In the genomic region with DNA sequence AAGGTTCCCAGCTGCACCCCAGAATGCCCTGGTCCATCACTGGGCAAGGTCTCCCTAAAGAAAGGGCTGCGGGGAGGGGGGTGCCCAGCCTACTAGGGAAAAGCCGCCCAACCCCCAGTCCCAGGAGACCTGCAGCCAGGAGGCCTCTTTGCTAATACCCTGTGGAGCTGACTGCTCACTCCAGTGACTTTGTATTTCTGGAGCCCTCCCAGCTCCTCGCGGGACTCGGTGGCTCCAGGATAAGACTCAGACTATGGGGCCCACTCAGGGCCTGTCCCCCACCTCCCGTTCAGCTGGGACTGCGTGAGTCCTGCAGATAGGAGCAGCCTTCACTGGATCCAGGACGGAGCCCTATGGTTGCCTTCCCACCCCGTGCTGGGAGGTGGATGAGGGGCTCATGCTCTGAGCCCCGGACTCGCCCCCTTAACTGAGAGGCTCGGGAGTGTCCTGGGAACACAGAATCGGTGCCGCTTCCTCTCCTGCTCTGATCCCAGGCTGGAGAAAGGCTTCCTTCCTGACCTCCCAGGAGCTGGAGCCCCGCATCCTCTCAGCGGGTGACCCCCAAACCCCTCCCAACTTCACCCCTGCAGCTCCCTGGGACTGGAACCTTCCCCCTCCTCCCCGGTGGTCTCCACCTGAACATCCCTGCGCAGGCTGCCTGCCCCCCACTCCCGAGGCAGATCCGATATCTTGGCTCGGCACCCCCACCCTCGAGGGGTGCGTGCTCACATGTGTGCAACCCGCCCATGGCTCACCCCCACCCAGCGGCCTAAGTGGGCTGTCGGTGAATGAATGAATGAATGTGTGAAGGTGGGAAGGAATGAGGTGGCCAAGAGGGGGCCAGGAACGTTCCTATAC, we compare ENCODE assay signal across 10 cellular contexts. TPM values are rescaled to one million over a fixed set of nuclear protein-coding genes. Genes with fewer than 3 reads are reported as not detected.
A peak's percentile ranks its signal among the peaks of the same experiment; 100 is the strongest.
DNase-seq lines count a peak whose midpoint lies in the region; ATAC-seq and TF ChIP-seq lines count a peak whose summit lies in the region.
"Had no signal": no experiment of that assay in that cellular context is flagged by ENCODE, and none has a peak within 500 bp of the region (broad histone marks: within the 10 kb centered on the region; RNA-seq: fewer than 3 reads in every experiment).

No MANE protein-coding gene starts in this region.

- CTCF ChIA-PET in PC-9 (lab: Charles Lee) = no interaction called here

- H3K36me3 ChIP-seq in DND-41 (ENCODE audit: insufficient read depth, low read length) (peaks cover 47% of the 10 kb centered on the region), PC-9 (ENCODE audit: low read depth) (peaks cover under 1% of the 10 kb centered on the region)

- H3K4me3 ChIP-seq in DND-41 (ENCODE audit: low read depth in 1 of 2, low read length in 2 of 2) (no peak overlapping the region), PC-9 (no peak overlapping the region)

- H3K9ac ChIP-seq in DND-41 (ENCODE audit: low read depth, low read length) = no peak overlapping the region

- no peaks in the 10 kb centered on the region for H3K27me3 Mint-ChIP-seq in T-helper 17 cell

- no TSS peak for BruUV-seq in PC-9 (replicated peaks; lab: Mats Ljungman, UMichigan)

- POLR2A ChIA-PET in PC-9 (lab: Charles Lee; ENCODE audit: unreplicated experiment) = no interaction called here

- H3K79me2 ChIP-seq in DND-41 (ENCODE audit: insufficient read depth, low read length) (no peaks in the 10 kb centered on the region), PC-9 (ENCODE audit: low read depth) (no peaks in the 10 kb centered on the region)

- H3K27ac ChIP-seq in DND-41 (ENCODE audit: low read length) (no peak overlapping the region; the same call in 1 of the 2 replicates), foreskin keratinocyte (peak overlapping the region; percentile 49), PC-9 (no peak overlapping the region)
- H3K27ac ChIP-seq: brain microvascular endothelial cell had no signal

- H4K20me1 ChIP-seq in DND-41 (ENCODE audit: insufficient read depth, low read length) (peaks cover 46% of the 10 kb centered on the region), PC-9 (ENCODE audit: insufficient read depth) (peaks cover 6% of the 10 kb centered on the region)

- H3K4me2 ChIP-seq in DND-41 (ENCODE audit: insufficient read depth, low read length) (no peak overlapping the region), PC-9 (no peak overlapping the region)

- H3K9me2 ChIP-seq in PC-9 (ENCODE audit: insufficient read depth) = no peaks in the 10 kb centered on the region

- TF ChIP-seq CTCF in DND-41 (IDR thresholded peaks at IDR 0.05; ENCODE audit: borderline replicate concordance, extremely low read depth, low read length, poor library complexity, severe bottlenecking) (no peak), foreskin keratinocyte (conservative IDR thresholded peaks at IDR 0.05) (no peak), PC-9 (conservative IDR thresholded peaks at IDR 0.05) (no peak)

- H2AFZ ChIP-seq in DND-41 (ENCODE audit: low read depth, low read length) (no peak overlapping the region), PC-9 (no peak overlapping the region)

- H3K4me1 Mint-ChIP-seq in T-helper 17 cell = peaks cover 4% of the 10 kb centered on the region

- intact Hi-C loops in PC-9 (cut with micrococcal nuclease; ENCODE audit: unreplicated experiment) = loop anchor here (2.0 kb wide), 1 partner anchor 23 kb away; no protein-coding TSS in a partner anchor

- DNase-seq in DND-41 = no peak
- DNase-seq in HPDE6-E6E7 (ENCODE audit: extremely low spot score) = peak; percentile 45
- DNase-seq in T-helper 17 cell = no peak
- DNase-seq in foreskin keratinocyte = no peak
- no peak for DNase-seq in PC-9
- no peak for DNase-seq in NCI-H2029 (lab: John Stamatoyannopoulos, UW)
- no peak for DNase-seq in nucleus accumbens (lab: John Stamatoyannopoulos, UW)
- DNase-seq: brain microvascular endothelial cell; hippocampal formation; NK-92 treated with Interleukin-12 subunit alpha and Interleukin-12 subunit beta, amount 100 ng/mL, for 24 hours had no signal

- no peaks in the 10 kb centered on the region for H3K36me3 Mint-ChIP-seq in T-helper 17 cell (ENCODE audit: low read depth)

- peaks cover 29% of the 10 kb centered on the region; the same call in 1 of the 2 replicates for H3F3A ChIP-seq in PC-9 (ENCODE audit: insufficient read depth, low read depth)

- ATAC-seq in DND-41 (ENCODE audit: insufficient read depth, low read depth) (0 out of 3 replicates have a peak, but pooled peaks have one; percentile 7), T-helper 17 cell (no peak), foreskin keratinocyte (peak; percentile 1)

- H3K9me3 ChIP-seq in DND-41 (ENCODE audit: insufficient read depth, low read length, severe bottlenecking) (no peaks in the 10 kb centered on the region), T-helper 17 cell (ENCODE audit: control insufficient read depth, low read length, poor library complexity, severe bottlenecking) (no peaks in the 10 kb centered on the region), PC-9 (ENCODE audit: insufficient read depth, low read depth) (no peaks in the 10 kb centered on the region)

- H3K27ac Mint-ChIP-seq in T-helper 17 cell = peak overlapping the region; percentile 63

- no peaks in the 10 kb centered on the region for H3K27me3 ChIP-seq in DND-41 (ENCODE audit: insufficient read depth, low read length, poor library complexity)
- H3K27me3 ChIP-seq in foreskin keratinocyte = no peaks in the 10 kb centered on the region
- no peaks in the 10 kb centered on the region for H3K27me3 ChIP-seq in PC-9 (ENCODE audit: insufficient read depth, low read depth)
- H3K27me3 ChIP-seq: brain microvascular endothelial cell had no signal

- peak overlapping the region; percentile 45 for H3K4me3 Mint-ChIP-seq in T-helper 17 cell

- H3K4me1 ChIP-seq in DND-41 (ENCODE audit: insufficient read depth, low read length) = no peaks in the 10 kb centered on the region
- peaks cover under 1% of the 10 kb centered on the region for H3K4me1 ChIP-seq in foreskin keratinocyte
- H3K4me1 ChIP-seq in PC-9 (replicated peaks; ENCODE audit: insufficient read depth) = no peaks in the 10 kb centered on the region

RNA-seq across cellular contexts. Expression of gene SLC7A5, which starts 40.0 kb away (rescaled TPM):
- 10 to 100 TPM; 50.4 to 53.9 TPM for total RNA-seq in T-helper 17 cell
- total RNA-seq in foreskin keratinocyte = 455 and 588 TPM in 2 replicates
- polyA plus RNA-seq in foreskin keratinocyte = 419 and 621 TPM in 2 replicates
- total RNA-seq in PC-9 (2021) = 357 and 496 TPM in 2 replicates
